Comparison of ENCODE assay signal across 18 cellular contexts in the genomic region with DNA sequence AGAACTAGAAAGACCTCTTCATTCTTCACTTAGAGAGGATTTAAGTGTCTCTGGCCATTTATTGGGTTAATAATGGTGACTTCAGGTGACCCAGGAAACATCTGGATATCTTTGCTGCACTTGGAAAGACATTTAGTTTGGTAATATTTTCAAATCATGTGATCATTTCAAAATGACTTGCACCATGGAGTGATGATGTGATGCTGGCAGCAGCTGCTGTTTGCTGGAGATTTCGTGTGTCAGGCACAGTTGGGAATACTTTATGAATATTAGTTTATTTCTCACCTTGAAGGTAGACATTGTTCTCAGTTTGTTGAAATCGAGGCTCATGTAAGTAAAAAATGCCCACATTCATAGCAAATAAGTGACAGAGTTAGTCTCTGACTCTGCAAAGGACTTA.
A peak's percentile ranks its signal among the peaks of the same experiment; 100 is the strongest.
DNase-seq lines count a peak whose midpoint lies in the region; ATAC-seq, FAIRE-seq and TF ChIP-seq lines count a peak whose summit lies in the region.
"Had no signal": no experiment of that assay in that cellular context is flagged by ENCODE, and none has a peak within 500 bp of the region (broad histone marks: within the 10 kb centered on the region; RNA-seq: fewer than 3 reads in every experiment).

No MANE protein-coding gene starts in this region.

- peaks cover 4% of the 10 kb centered on the region for H3K36me3 Mint-ChIP-seq in neural progenitor cell
- H3K36me3 Mint-ChIP-seq in glutamatergic neuron (ENCODE audit: unreplicated experiment): no peaks in the 10 kb centered on the region
- H3K36me3 Mint-ChIP-seq: CD8-positive, alpha-beta T cell had no signal

- peaks cover 0 to 28% of the 10 kb centered on the region in 2 donors for H3K4me1 ChIP-seq in right atrium auricular region
- no peaks in the 10 kb centered on the region for H3K4me1 ChIP-seq in endothelial cell of umbilical vein (ENCODE audit: control insufficient read depth, extremely low read depth, insufficient read depth, low read length)
- H3K4me1 ChIP-seq in neural progenitor cell: peaks cover 9% of the 10 kb centered on the region
- H3K4me1 ChIP-seq: HAP-1 had no signal

- POLR2A ChIA-PET in endothelial cell of umbilical vein (lab: Charles Lee): no interaction called here

- H3K27me3 Mint-ChIP-seq in neural progenitor cell (ENCODE audit: insufficient read depth, low read depth) (peaks cover 3% of the 10 kb centered on the region), glutamatergic neuron (ENCODE audit: unreplicated experiment) (no peaks in the 10 kb centered on the region)

- H4K20me1 ChIP-seq in endothelial cell of umbilical vein (replicated peaks; ENCODE audit: control insufficient read depth, extremely low read depth, insufficient read depth, low read length): no peaks in the 10 kb centered on the region
- no peaks in the 10 kb centered on the region for H4K20me1 ChIP-seq in neural progenitor cell (ENCODE audit: low read depth)

- peaks cover 2% of the 10 kb centered on the region for H3K9me3 Mint-ChIP-seq in neural progenitor cell
- H3K9me3 Mint-ChIP-seq in glutamatergic neuron (ENCODE audit: unreplicated experiment): no peaks in the 10 kb centered on the region
- H3K9me3 Mint-ChIP-seq: CD14-positive monocyte; CD8-positive, alpha-beta T cell had no signal

- TF ChIP-seq CTCF in right atrium auricular region (IDR thresholded peaks at IDR 0.05) (no peak), endothelial cell of umbilical vein (IDR thresholded peaks at IDR 0.05; ENCODE audit: extremely low read depth in 1 of 2, insufficient read depth in 1 of 2, low read depth in 1 of 2, low read length in 2 of 2) (no peak), neural progenitor cell (IDR thresholded peaks at IDR 0.05) (no peak), glutamatergic neuron (IDR thresholded peaks at IDR 0.05; ENCODE audit: partially characterized antibody, unreplicated experiment) (no peak)

- H3K27ac Mint-ChIP-seq in neural progenitor cell (peak overlapping the region; percentile 38), glutamatergic neuron (ENCODE audit: unreplicated experiment) (no peak overlapping the region)
- H3K27ac Mint-ChIP-seq: CD8-positive, alpha-beta T cell had no signal

- no peaks in the 10 kb centered on the region for H3F3A ChIP-seq in neural progenitor cell (ENCODE audit: low read depth)

- H3K4me3 ChIP-seq in right atrium auricular region: no peak overlapping the region
- no peak overlapping the region for H3K4me3 ChIP-seq in endothelial cell of umbilical vein (replicated peaks in 1 of 3; ENCODE audit: insufficient read depth in 1 of 3, low read depth in 1 of 3, low read length in 3 of 3)
- no peak overlapping the region for H3K4me3 ChIP-seq in neural progenitor cell
- H3K4me3 ChIP-seq: HAP-1 had no signal

- H3K36me3 ChIP-seq in right atrium auricular region: no peaks in the 10 kb centered on the region
- no peaks in the 10 kb centered on the region for H3K36me3 ChIP-seq in endothelial cell of umbilical vein (ENCODE audit: control insufficient read depth in 2 of 2, extremely low read depth in 1 of 2, insufficient read depth in 2 of 2, low read length in 2 of 2)
- H3K36me3 ChIP-seq in neural progenitor cell: no peaks in the 10 kb centered on the region
- H3K36me3 ChIP-seq: HAP-1 had no signal

- H3K4me1 Mint-ChIP-seq in neural progenitor cell (peaks cover 52% of the 10 kb centered on the region), glutamatergic neuron (ENCODE audit: low read depth, unreplicated experiment) (peaks cover 12% of the 10 kb centered on the region)

- H3K4me3 Mint-ChIP-seq in neural progenitor cell (no peak overlapping the region), glutamatergic neuron (ENCODE audit: unreplicated experiment) (no peak overlapping the region)
- H3K4me3 Mint-ChIP-seq: CD14-positive monocyte; CD8-positive, alpha-beta T cell had no signal

- no peaks in the 10 kb centered on the region for H3K79me2 ChIP-seq in endothelial cell of umbilical vein (ENCODE audit: control insufficient read depth, insufficient read depth, low read length)
- H3K79me2 ChIP-seq in neural progenitor cell (ENCODE audit: low read depth): no peaks in the 10 kb centered on the region

- peak; percentile 58 for DNase-seq in Right ventricle myocardium superior
- DNase-seq in right atrium auricular region (ENCODE audit: low spot score): no peak
- DNase-seq in endothelial cell of umbilical vein (ENCODE audit: low read depth, low spot score): peak; percentile 19
- peak; percentile 63 for DNase-seq in left ventricle myocardium superior
- no peak for DNase-seq in neural progenitor cell (ENCODE audit: low spot score)
- no peak for DNase-seq in glutamatergic neuron
- no peak for DNase-seq in NCI-H1930 (lab: John Stamatoyannopoulos, UW)
- DNase-seq: CD8-positive, alpha-beta T cell; COR-L47; DND-41; GDM1 had no signal

- H2AFZ ChIP-seq in endothelial cell of umbilical vein (ENCODE audit: low read depth, low read length): no peak overlapping the region
- H2AFZ ChIP-seq in neural progenitor cell (replicated peaks): no peak overlapping the region

- H3K4me2 ChIP-seq in endothelial cell of umbilical vein (ENCODE audit: insufficient read depth, low read length): no peak overlapping the region
- no peak overlapping the region for H3K4me2 ChIP-seq in neural progenitor cell

- dilution Hi-C loops in endothelial cell of umbilical vein (cut with MboI; ENCODE audit: extremely low pct_ligation_motif_present, low sequenced_read_pairs): no loop called here

- CTCF ChIA-PET in endothelial cell of umbilical vein (lab: Charles Lee): interaction anchor here (1.5 to 1.6 kb wide), 2 partner anchors 8 to 105 kb away, joined by 5 read pairs; no protein-coding TSS in a partner anchor

- H3K9me1 ChIP-seq in endothelial cell of umbilical vein (replicated peaks; ENCODE audit: control insufficient read depth, extremely low read depth, insufficient read depth, low read length): no peaks in the 10 kb centered on the region

- no peak for FAIRE-seq in endothelial cell of umbilical vein (lab: Jason Lieb, UNC)
- FAIRE-seq: GM12892, GM19239, H1 had no signal

- BruUV-seq in endothelial cell of umbilical vein (replicated peaks; lab: Mats Ljungman, UMichigan): no TSS peak

- H3K9me3 ChIP-seq in right atrium auricular region: no peaks in the 10 kb centered on the region
- no peaks in the 10 kb centered on the region for H3K9me3 ChIP-seq in endothelial cell of umbilical vein (replicated peaks; ENCODE audit: control insufficient read depth, insufficient read depth, low read length)
- no peaks in the 10 kb centered on the region for H3K9me3 ChIP-seq in neural progenitor cell (ENCODE audit: low read depth)
- H3K9me3 ChIP-seq: HAP-1 had no signal

- no peaks in the 10 kb centered on the region for H3K27me3 ChIP-seq in right atrium auricular region
- no peaks in the 10 kb centered on the region for H3K27me3 ChIP-seq in endothelial cell of umbilical vein (ENCODE audit: control insufficient read depth in 2 of 2, insufficient read depth in 2 of 2, low read length in 2 of 2)
- H3K27me3 ChIP-seq in neural progenitor cell: no peaks in the 10 kb centered on the region

- TF ChIP-seq POLR2A in endothelial cell of umbilical vein (IDR thresholded peaks at IDR 0.05; ENCODE audit: low read depth, low read length): no peak

- intact Hi-C loops in Right ventricle myocardium superior (cut with DNase I) (loop anchor here (5.0 to 10.0 kb wide), 2 partner anchors 455 to 762 kb away; no protein-coding TSS in a partner anchor), endothelial cell of umbilical vein (cut with micrococcal nuclease) (loop anchor here (5.0 to 10.0 kb wide), 3 partner anchors 50 to 1162 kb away; no protein-coding TSS in a partner anchor), left ventricle myocardium superior (cut with micrococcal nuclease) (loop anchor here (10.0 kb wide), 1 partner anchor 742 kb away; no protein-coding TSS in a partner anchor)

- H3K9ac ChIP-seq in endothelial cell of umbilical vein (replicated peaks; ENCODE audit: extremely low read depth, insufficient read depth, low read length) (no peak overlapping the region), neural progenitor cell (no peak overlapping the region)

- peak; percentile 48 for ATAC-seq in Right ventricle myocardium superior (ENCODE audit: poor library complexity)
- peak; percentile 23 for ATAC-seq in left ventricle myocardium superior
- no peak for ATAC-seq in GM18907 (IDR thresholded peaks at IDR 0.05; ENCODE audit: unreplicated experiment)
- ATAC-seq: CD8-positive, alpha-beta T cell had no signal

- H3K27ac ChIP-seq in right atrium auricular region (peak overlapping the region in 1 of 2 donors; percentile 85), endothelial cell of umbilical vein (ENCODE audit: insufficient read depth, low read depth, low read length) (no peak overlapping the region), neural progenitor cell (no peak overlapping the region)
- H3K27ac ChIP-seq: 22Rv1 had no signal

TF ChIP-seq in endothelial cell of umbilical vein, 7 proteins besides CTCF, POLR2A, EP300 and RAD21:
- no peak for TF ChIP-seq JUN (IDR thresholded peaks at IDR 0.05; ENCODE audit: borderline replicate concordance, insufficient read depth, insufficient read length, low read depth)
- no peak for TF ChIP-seq POLR2AphosphoS5 (IDR thresholded peaks at IDR 0.05; ENCODE audit: insufficient read depth, low read depth, low read length)
- no peak for TF ChIP-seq EZH2 (IDR thresholded peaks at IDR 0.05; ENCODE audit: borderline replicate concordance, low read depth, low read length, severe bottlenecking)
- no peak for TF ChIP-seq FOS (IDR thresholded peaks at IDR 0.05; ENCODE audit: borderline replicate concordance, insufficient read depth, low read length)
- no peak for TF ChIP-seq GATA2 (IDR thresholded peaks at IDR 0.05; ENCODE audit: insufficient read depth, insufficient read length, low read depth, low read length)
- TF ChIP-seq, protein P1, sequence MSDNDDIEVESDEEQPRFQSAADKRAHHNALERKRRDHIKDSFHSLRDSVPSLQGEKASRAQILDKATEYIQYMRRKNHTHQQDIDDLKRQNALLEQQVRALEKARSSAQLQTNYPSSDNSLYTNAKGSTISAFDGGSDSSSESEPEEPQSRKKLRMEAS (IDR thresholded peaks at IDR 0.05; ENCODE audit: insufficient read depth, insufficient read length): no peak
- no peak for TF ChIP-seq MYC (IDR thresholded peaks at IDR 0.05; ENCODE audit: low read depth, low read length)

Comparison
In these comparisons a context has a peak if more than half of its experiments do, and no peak if none do; other contexts are left out.
1. DNase-seq: peak in Right ventricle myocardium superior (single experiment), endothelial cell of umbilical vein (single experiment) and left ventricle myocardium superior (single experiment); none in right atrium auricular region (single experiment), neural progenitor cell (single experiment), glutamatergic neuron (single experiment) and NCI-H1930 (0 of 2).